ENCODE assay signal across 12 cellular contexts in the genomic region with DNA sequence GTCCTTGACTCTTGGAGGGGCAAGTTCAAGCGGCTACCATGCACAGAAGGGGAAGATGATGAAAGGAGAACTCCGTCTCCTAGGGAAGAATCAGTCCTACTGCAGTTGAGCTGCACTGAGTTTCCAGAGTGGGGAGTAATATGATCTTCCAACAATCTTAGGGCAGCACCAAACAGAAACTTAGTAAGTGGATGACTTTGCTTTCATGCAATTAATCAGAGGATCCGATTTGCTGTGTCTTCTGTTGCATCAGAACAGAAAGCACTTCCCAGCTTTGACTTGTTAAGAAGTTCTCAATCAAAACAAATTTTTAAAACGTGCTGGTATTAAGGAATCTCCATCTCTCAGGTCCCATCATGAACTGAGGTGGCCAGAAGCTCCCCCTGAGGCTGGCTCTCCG. TPM values are rescaled to one million over a fixed set of nuclear protein-coding genes. Genes with fewer than 3 reads are reported as not detected.
"Had no signal": no experiment of that assay in that cellular context is flagged by ENCODE, and none has a peak within 500 bp of the region (broad histone marks: within the 10 kb centered on the region; RNA-seq: fewer than 3 reads in every experiment).

A gene with protein sequence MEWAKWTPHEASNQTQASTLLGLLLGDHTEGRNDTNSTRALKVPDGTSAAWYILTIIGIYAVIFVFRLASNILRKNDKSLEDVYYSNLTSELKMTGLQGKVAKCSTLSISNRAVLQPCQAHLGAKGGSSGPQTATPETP (minus strand): TSS at position 101 of the 400 bp plus-strand sequence. CDS start 112 bp downstream, outside the sequence.

RNA-seq across cellular contexts. Expression of the gene that starts here (rescaled TPM):
- total RNA-seq: OCI-LY7, PC-3, PC-9, Peyer's patch, Right ventricle myocardium inferior, Right ventricle myocardium superior, RPMI7951, SJCRH30, SJSA1, SK-MEL-5, T-cell had no signal
- polyA plus RNA-seq: SK-N-SH had no signal
